Comparison of ENCODE assay signal across 1 cellular context in genomic region chrX:48003758-48004457, GRCh38.
A peak's percentile ranks its signal among the peaks of the same experiment; 100 is the strongest.
TF ChIP-seq lines count a peak whose summit lies in the region.

Gene ZNF182 (minus strand): TSS chrX:48003989. CDS start chrX:48002609, 1,380 bp downstream.

TF ChIP-seq in HepG2, 621 proteins besides CTCF, POLR2A, EP300 and RAD21 (continued from another document and continues in another):
- peak; percentile 59 for TF ChIP-seq HCFC1 (IDR thresholded peaks at IDR 0.05; ENCODE audit: low read depth, low read length)
- peak; percentile 95 for TF ChIP-seq ELF1 (CRISPR knock-in tag; IDR thresholded peaks at IDR 0.05)
- TF ChIP-seq FOXC1 (CRISPR knock-in tag; IDR thresholded peaks at IDR 0.05; ENCODE audit: borderline replicate concordance): peak; percentile 65; the same call in 1 of the 2 replicates
- no peak for TF ChIP-seq KAT2B (IDR thresholded peaks at IDR 0.05; ENCODE audit: borderline replicate concordance, low read depth, low read length)
- TF ChIP-seq GLI4 (CRISPR knock-in tag; IDR thresholded peaks at IDR 0.05; ENCODE audit: borderline replicate concordance): no peak
- TF ChIP-seq ZBTB46 (CRISPR knock-in tag; IDR thresholded peaks at IDR 0.05; ENCODE audit: borderline replicate concordance): no peak
- peak; percentile 53; the same call in 1 of the 2 replicates for TF ChIP-seq GATAD1 (CRISPR knock-in tag; IDR thresholded peaks at IDR 0.05)
- peak; percentile 74 for TF ChIP-seq ATF1 (CRISPR knock-in tag; IDR thresholded peaks at IDR 0.05)
- peak; percentile 90 for TF ChIP-seq HOXA3 (CRISPR knock-in tag; IDR thresholded peaks at IDR 0.05)
- TF ChIP-seq LCORL (IDR thresholded peaks at IDR 0.05): no peak
- TF ChIP-seq LCORL (CRISPR knock-in tag; IDR thresholded peaks at IDR 0.05): 0 out of 2 replicates have a peak, but pooled peaks have one; percentile 18
- TF ChIP-seq ZMYM3 (CRISPR knock-in tag; IDR thresholded peaks at IDR 0.05): peak; percentile 59; the same call in 1 of the 2 replicates
- TF ChIP-seq NR2C2 (CRISPR knock-in tag; IDR thresholded peaks at IDR 0.05; ENCODE audit: borderline replicate concordance): peak; percentile 52; the same call in 1 of the 2 replicates
- TF ChIP-seq, protein P1, sequence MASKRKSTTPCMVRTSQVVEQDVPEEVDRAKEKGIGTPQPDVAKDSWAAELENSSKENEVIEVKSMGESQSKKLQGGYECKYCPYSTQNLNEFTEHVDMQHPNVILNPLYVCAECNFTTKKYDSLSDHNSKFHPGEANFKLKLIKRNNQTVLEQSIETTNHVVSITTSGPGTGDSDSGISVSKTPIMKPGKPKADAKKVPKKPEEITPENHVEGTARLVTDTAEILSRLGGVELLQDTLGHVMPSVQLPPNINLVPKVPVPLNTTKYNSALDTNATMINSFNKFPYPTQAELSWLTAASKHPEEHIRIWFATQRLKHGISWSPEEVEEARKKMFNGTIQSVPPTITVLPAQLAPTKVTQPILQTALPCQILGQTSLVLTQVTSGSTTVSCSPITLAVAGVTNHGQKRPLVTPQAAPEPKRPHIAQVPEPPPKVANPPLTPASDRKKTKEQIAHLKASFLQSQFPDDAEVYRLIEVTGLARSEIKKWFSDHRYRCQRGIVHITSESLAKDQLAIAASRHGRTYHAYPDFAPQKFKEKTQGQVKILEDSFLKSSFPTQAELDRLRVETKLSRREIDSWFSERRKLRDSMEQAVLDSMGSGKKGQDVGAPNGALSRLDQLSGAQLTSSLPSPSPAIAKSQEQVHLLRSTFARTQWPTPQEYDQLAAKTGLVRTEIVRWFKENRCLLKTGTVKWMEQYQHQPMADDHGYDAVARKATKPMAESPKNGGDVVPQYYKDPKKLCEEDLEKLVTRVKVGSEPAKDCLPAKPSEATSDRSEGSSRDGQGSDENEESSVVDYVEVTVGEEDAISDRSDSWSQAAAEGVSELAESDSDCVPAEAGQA (IDR thresholded peaks at IDR 0.05; ENCODE audit: low read depth): 0 out of 2 replicates have a peak, but pooled peaks have one; percentile 61
- TF ChIP-seq, protein P1 (CRISPR knock-in tag; IDR thresholded peaks at IDR 0.05; ENCODE audit: borderline replicate concordance): no peak
- peak; percentile 86 for TF ChIP-seq CREM (IDR thresholded peaks at IDR 0.05)
- no peak for TF ChIP-seq CREM (CRISPR knock-in tag; IDR thresholded peaks at IDR 0.05)
- peak; percentile 88 for TF ChIP-seq PRDM15 (CRISPR knock-in tag; IDR thresholded peaks at IDR 0.05)
- no peak for TF ChIP-seq AHDC1 (CRISPR knock-in tag; IDR thresholded peaks at IDR 0.05; ENCODE audit: borderline replicate concordance)
- no peak for TF ChIP-seq NONO (IDR thresholded peaks at IDR 0.05)
- 0 out of 2 replicates have a peak, but pooled peaks have one; percentile 38 for TF ChIP-seq NONO (CRISPR knock-in tag; conservative IDR thresholded peaks at IDR 0.05)
- TF ChIP-seq NFYC (CRISPR knock-in tag; IDR thresholded peaks at IDR 0.05): peak; percentile 24; the same call in 1 of the 2 replicates
- peak; percentile 91 for TF ChIP-seq POLR2AphosphoS5 (IDR thresholded peaks at IDR 0.05; ENCODE audit: low read depth, low read length)
- TF ChIP-seq CREB1 (IDR thresholded peaks at IDR 0.05): peak; percentile 99
- peak; percentile 76 for TF ChIP-seq CREB1 (CRISPR knock-in tag; IDR thresholded peaks at IDR 0.05)
- no peak for TF ChIP-seq ZNF263 (CRISPR knock-in tag; IDR thresholded peaks at IDR 0.05)
- TF ChIP-seq, protein P2, sequence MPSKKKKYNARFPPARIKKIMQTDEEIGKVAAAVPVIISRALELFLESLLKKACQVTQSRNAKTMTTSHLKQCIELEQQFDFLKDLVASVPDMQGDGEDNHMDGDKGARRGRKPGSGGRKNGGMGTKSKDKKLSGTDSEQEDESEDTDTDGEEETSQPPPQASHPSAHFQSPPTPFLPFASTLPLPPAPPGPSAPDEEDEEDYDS (CRISPR knock-in tag; IDR thresholded peaks at IDR 0.05): peak; percentile 76
- TF ChIP-seq FIP1L1 (IDR thresholded peaks at IDR 0.05; ENCODE audit: borderline replicate concordance, insufficient read depth, low read depth, low read length): no peak
- 0 out of 2 replicates have a peak, but pooled peaks have one; percentile 17 for TF ChIP-seq JUN (CRISPR knock-in tag; IDR thresholded peaks at IDR 0.05)
- TF ChIP-seq MAZ (IDR thresholded peaks at IDR 0.05; ENCODE audit: borderline replicate concordance, low read depth, low read length): no peak
- TF ChIP-seq MAZ (CRISPR knock-in tag; IDR thresholded peaks at IDR 0.05; ENCODE audit: low read depth): peak; percentile 20; the same call in 1 of the 2 replicates
- peak; percentile 14; the same call in 1 of the 2 replicates for TF ChIP-seq YEATS4 (CRISPR knock-in tag; IDR thresholded peaks at IDR 0.05; ENCODE audit: borderline replicate concordance)
- TF ChIP-seq GABPA (IDR thresholded peaks at IDR 0.05; ENCODE audit: low read depth, low read length): 0 out of 2 replicates have a peak, but pooled peaks have one; percentile 8
- TF ChIP-seq GABPA (CRISPR knock-in tag; IDR thresholded peaks at IDR 0.05; ENCODE audit: low read depth): peak; percentile 80
- no peak for TF ChIP-seq ZNF878 (CRISPR knock-in tag; IDR thresholded peaks at IDR 0.05)
- TF ChIP-seq ZFY (CRISPR knock-in tag; IDR thresholded peaks at IDR 0.05): peak; percentile 20; the same call in 1 of the 2 replicates
- TF ChIP-seq IRF9 (CRISPR knock-in tag; IDR thresholded peaks at IDR 0.05; ENCODE audit: borderline replicate concordance): 0 out of 2 replicates have a peak, but pooled peaks have one; percentile 3
- TF ChIP-seq HDAC2 (CRISPR knock-in tag; IDR thresholded peaks at IDR 0.05): peak; percentile 21; the same call in 1 of the 2 replicates
- peak; percentile 47 for TF ChIP-seq PHF21A (CRISPR knock-in tag; IDR thresholded peaks at IDR 0.05)
- no peak for TF ChIP-seq WIZ (CRISPR knock-in tag; IDR thresholded peaks at IDR 0.05)
- TF ChIP-seq SAP130 (CRISPR knock-in tag; IDR thresholded peaks at IDR 0.05; ENCODE audit: low read depth): peak; percentile 71
- no peak for TF ChIP-seq SALL2 (CRISPR knock-in tag; IDR thresholded peaks at IDR 0.05)
- peak; percentile 67; the same call in 1 of the 2 replicates for TF ChIP-seq TAF1 (CRISPR knock-in tag; IDR thresholded peaks at IDR 0.05)
- peak; percentile 15; the same call in 1 of the 3 replicates for TF ChIP-seq MXI1 (IDR thresholded peaks at IDR 0.05; ENCODE audit: borderline replicate concordance, low read depth, low read length)
